In the genomic region with DNA sequence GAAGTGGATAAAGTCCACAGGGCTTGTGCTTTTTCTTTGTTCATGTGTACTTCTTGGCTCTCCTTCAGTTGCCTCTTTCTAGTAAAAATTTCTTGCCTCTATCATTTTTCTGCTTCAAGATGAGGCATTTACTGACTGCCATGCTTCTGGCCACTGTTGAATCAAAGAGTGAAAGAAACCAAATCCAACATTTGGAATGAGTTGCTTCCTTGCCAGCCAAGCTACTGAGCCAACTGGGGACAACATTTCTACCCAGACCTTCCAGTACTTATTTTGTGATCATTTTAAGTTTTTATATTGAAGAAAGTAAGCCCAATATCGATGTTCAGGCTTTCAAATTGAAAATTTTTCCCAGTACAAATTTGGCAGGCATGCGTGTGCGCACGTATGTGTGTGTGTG, we compare ENCODE assay signal across 24 cellular contexts.
"Had no signal": no experiment of that assay in that cellular context is flagged by ENCODE, and none has a peak within 500 bp of the region (broad histone marks: within the 10 kb centered on the region; RNA-seq: fewer than 3 reads in every experiment).

No MANE protein-coding gene starts in this region.

- H3K36me3 ChIP-seq: cardiac muscle cell, left ventricle myocardium inferior, pancreas, right atrium auricular region had no signal

- ATAC-seq: activated T-cell treated with anti-CD3 and anti-CD28 coated beads, Interleukin-2, amount 50 U/mL, for 72 hours; body of pancreas; esophagus mucosa; naive thymus-derived CD4-positive, alpha-beta T cell; pancreas; psoas muscle; stimulated activated naive CD8-positive, alpha-beta T cell treated with anti-CD3 and anti-CD28 coated beads, Interleukin-15, Interleukin-2, amounts not matched to agents 100 U/mL and 50 U/mL, for 24 hours had no signal

- H3K27me3 ChIP-seq: body of pancreas, cardiac muscle cell, hepatocyte, pancreas, right atrium auricular region had no signal

- H3K4me1 ChIP-seq: body of pancreas, left ventricle myocardium inferior, pancreas, psoas muscle, right atrium auricular region had no signal

- H3K27ac ChIP-seq: body of pancreas, cardiac muscle cell, hepatocyte, left ventricle myocardium inferior, pancreas, psoas muscle, right atrium auricular region, VCaP had no signal

- H3K4me3 ChIP-seq: body of pancreas, cardiac muscle cell, hepatocyte, left ventricle myocardium inferior, lung, pancreas, psoas muscle, right atrium auricular region had no signal

- DNase-seq: activated CD4-positive, alpha-beta T cell treated with anti-CD3 and anti-CD28 coated beads for 4 hours; activated CD4-positive, alpha-beta T cell treated with anti-CD3 and anti-CD28 coated beads, Interleukin-2, amount 50 U/mL, for 4 hours; activated effector memory CD4-positive, alpha-beta T cell treated with Interleukin-2 at 50 U/mL for 16 hours; activated naive CD4-positive, alpha-beta T cell treated with Interleukin-2 at 50 U/mL for 16 hours; activated T-cell treated with anti-CD3 and anti-CD28 coated beads for 4 hours; activated T-cell treated with anti-CD3 and anti-CD28 coated beads, Interleukin-2, amount 50 U/mL, for 72 hours; body of pancreas; glutamatergic neuron; islet precursor cell; left ventricle myocardium inferior; naive thymus-derived CD4-positive, alpha-beta T cell; nucleus accumbens; pancreas; psoas muscle; stimulated activated CD4-positive, alpha-beta T cell treated with anti-CD3 and anti-CD28 coated beads, Interleukin-4, amount 100 ng/mL, for 1 hour; stimulated activated naive CD8-positive, alpha-beta T cell treated with anti-CD3 and anti-CD28 coated beads, Interleukin-15, Interleukin-2, amounts not matched to agents 100 U/mL and 50 U/mL, for 24 hours; SW 1271; T-helper 9 cell had no signal

- H3K9me3 ChIP-seq: body of pancreas, pancreas, psoas muscle, right atrium auricular region had no signal
